In the genomic region with DNA sequence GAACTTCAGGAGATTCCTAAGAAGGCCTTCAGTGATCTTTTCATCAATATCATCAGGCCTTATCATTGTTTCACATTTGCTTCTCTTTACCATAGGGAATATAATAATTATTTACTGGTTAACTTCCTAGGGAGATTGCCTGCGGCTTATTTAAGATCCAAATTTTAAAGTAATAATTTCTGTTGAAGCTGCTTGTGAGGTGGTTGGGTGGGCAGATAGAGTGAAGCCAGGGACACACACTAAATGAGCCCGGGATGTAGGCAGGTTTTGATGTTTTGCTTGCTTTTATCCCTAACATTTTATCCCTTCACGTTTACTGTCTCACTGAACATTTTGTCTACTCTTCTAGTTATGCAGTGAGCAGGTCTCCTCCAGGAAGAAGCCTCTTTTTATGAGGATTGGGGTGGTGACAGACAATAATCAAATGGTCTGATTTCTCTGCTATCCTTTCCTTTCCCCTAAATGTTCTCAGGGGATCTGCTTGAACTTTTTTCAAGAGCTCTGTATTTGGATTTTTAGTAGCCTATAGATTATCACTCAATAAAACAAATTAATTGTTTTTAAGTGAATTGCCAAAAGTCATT, we compare ENCODE assay signal across 9 cellular contexts.
DNase-seq lines count a peak whose midpoint lies in the region; ATAC-seq, FAIRE-seq and TF ChIP-seq lines count a peak whose summit lies in the region.
"Had no signal": no experiment of that assay in that cellular context is flagged by ENCODE, and none has a peak within 500 bp of the region (broad histone marks: within the 10 kb centered on the region; RNA-seq: fewer than 3 reads in every experiment).

No MANE protein-coding gene starts in this region.

- peak overlapping the region; percentile 81 for H3K4me3 ChIP-seq in SK-N-SH (ENCODE audit: low read depth in 2 of 2, low read length in 1 of 2)
- H3K4me3 ChIP-seq in SJCRH30, result peak overlapping the region; percentile 84
- peak overlapping the region; percentile 55 to 84 (median 78) for H3K4me3 ChIP-seq in skin epidermis

- H3F3A ChIP-seq in SK-N-SH (replicated peaks; ENCODE audit: insufficient read depth), result peaks cover 45% of the 10 kb centered on the region

- H3K9me3 ChIP-seq in SK-N-SH (no peaks in the 10 kb centered on the region), SJCRH30 (replicated peaks) (no peaks in the 10 kb centered on the region)

- ATAC-seq in SK-N-SH treated with all-trans-retinoic acid at 6 μM for 48 hours, result no peak

- FAIRE-seq in H54 (lab: Jason Lieb, UNC), result no peak

- H3K27me3 ChIP-seq in SK-N-SH (ENCODE audit: insufficient read depth) (no peaks in the 10 kb centered on the region), SJCRH30 (no peaks in the 10 kb centered on the region)

- no peaks in the 10 kb centered on the region for H3K9me2 ChIP-seq in SK-N-SH

- peaks cover 91% of the 10 kb centered on the region for H3K79me2 ChIP-seq in SK-N-SH (ENCODE audit: insufficient read depth)

- TF ChIP-seq POLR2A in erythroblast (IDR thresholded peaks at IDR 0.05; ENCODE audit: low read length) (no peak), H54 (IDR thresholded peaks at IDR 0.05; ENCODE audit: low read depth, low read length) (no peak)

- H3K27ac ChIP-seq in SK-N-SH (ENCODE audit: low read depth in 2 of 2, low read length in 1 of 2) (peak overlapping the region; percentile 4 to 95; a peak in 3 of 4 replicates), SJCRH30 (no peak overlapping the region), skin epidermis (peak overlapping the region in 20 of 21 experiments; percentile 13 to 100 (median 97))

- H3K4me1 ChIP-seq in SK-N-SH (ENCODE audit: control insufficient read depth in 1 of 2, insufficient read depth in 2 of 2, low read depth in 1 of 2, low read length in 1 of 2) (peaks cover 5 to 9% of the 10 kb centered on the region in 2 experiments; a peak in 2 of 4 replicates), SJCRH30 (peaks cover 12% of the 10 kb centered on the region)

- H2AFZ ChIP-seq in SK-N-SH (ENCODE audit: low read depth), result no peak overlapping the region

- DNase-seq in SK-N-SH (no peak), SJCRH30 (no peak), erythroblast (lab: John Stamatoyannopoulos, UW) (peak; percentile 11 to 30), NCI-H524 (lab: John Stamatoyannopoulos, UW) (no peak), H54 (ENCODE audit: insufficient read length, low spot score) (no peak), nucleus accumbens (lab: John Stamatoyannopoulos, UW) (no peak)
- DNase-seq: 8988T had no signal

- POLR2A ChIA-PET in SK-N-SH (lab: Yijun Ruan, JAX), result no interaction called here

- TF ChIP-seq RAD21 in SK-N-SH (IDR thresholded peaks at IDR 0.05; ENCODE audit: low read length), result no peak

- CTCF ChIA-PET in SK-N-SH (lab: Yijun Ruan, JAX), result interaction anchor here (0.6 to 1.6 kb wide), 2 partner anchors 80 to 139 kb away, joined by 3 to 5 read pairs; no protein-coding TSS in a partner anchor

- no peak for TF ChIP-seq EP300 in SK-N-SH (IDR thresholded peaks at IDR 0.05; ENCODE audit: borderline replicate concordance in 1 of 2, low read depth in 1 of 2, low read length in 1 of 2)

- peak overlapping the region; percentile 92 for H3K9ac ChIP-seq in SK-N-SH

- no peak for TF ChIP-seq CTCF in SK-N-SH (IDR thresholded peaks at IDR 0.05)

- H4K20me1 ChIP-seq in SK-N-SH (ENCODE audit: insufficient read depth), result peaks cover 30% of the 10 kb centered on the region

- H3K36me3 ChIP-seq in SK-N-SH (replicated peaks in 1 of 2; ENCODE audit: control insufficient read depth in 1 of 2, insufficient read depth in 2 of 2, low read length in 1 of 2) (peaks cover 12 to 23% of the 10 kb centered on the region in 2 experiments), SJCRH30 (peaks cover 39% of the 10 kb centered on the region)

- H3K4me2 ChIP-seq in SK-N-SH, result peak overlapping the region; percentile 86

- WGBS in SK-N-SH (ENCODE audit: low lambda C conversion rate), result 59% methylated on average over 3 of the region's 3 CpGs

TF ChIP-seq in SK-N-SH, 30 proteins besides CTCF, POLR2A, EP300 and RAD21:
- TF ChIP-seq FOXM1 (IDR thresholded peaks at IDR 0.05; ENCODE audit: low read depth) (no peak), MXI1 (IDR thresholded peaks at IDR 0.05; ENCODE audit: low read depth, low read length) (no peak), MEF2A (IDR thresholded peaks at IDR 0.05; ENCODE audit: borderline replicate concordance, low read depth) (no peak)

TF ChIP-seq in SK-N-SH treated with all-trans-retinoic acid at 6 μM for 48 hours, 23 proteins besides CTCF, POLR2A, EP300 and RAD21:
- TF ChIP-seq, protein P1, sequence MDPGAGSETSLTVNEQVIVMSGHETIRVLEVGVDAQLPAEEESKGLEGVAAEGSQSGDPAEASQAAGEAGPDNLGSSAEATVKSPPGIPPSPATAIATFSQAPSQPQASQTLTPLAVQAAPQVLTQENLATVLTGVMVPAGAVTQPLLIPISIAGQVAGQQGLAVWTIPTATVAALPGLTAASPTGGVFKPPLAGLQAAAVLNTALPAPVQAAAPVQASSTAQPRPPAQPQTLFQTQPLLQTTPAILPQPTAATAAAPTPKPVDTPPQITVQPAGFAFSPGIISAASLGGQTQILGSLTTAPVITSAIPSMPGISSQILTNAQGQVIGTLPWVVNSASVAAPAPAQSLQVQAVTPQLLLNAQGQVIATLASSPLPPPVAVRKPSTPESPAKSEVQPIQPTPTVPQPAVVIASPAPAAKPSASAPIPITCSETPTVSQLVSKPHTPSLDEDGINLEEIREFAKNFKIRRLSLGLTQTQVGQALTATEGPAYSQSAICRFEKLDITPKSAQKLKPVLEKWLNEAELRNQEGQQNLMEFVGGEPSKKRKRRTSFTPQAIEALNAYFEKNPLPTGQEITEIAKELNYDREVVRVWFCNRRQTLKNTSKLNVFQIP (CRISPR knock-in tag; IDR thresholded peaks at IDR 0.05; ENCODE audit: borderline replicate concordance, low read depth), result no peak
- TF ChIP-seq, protein P2, sequence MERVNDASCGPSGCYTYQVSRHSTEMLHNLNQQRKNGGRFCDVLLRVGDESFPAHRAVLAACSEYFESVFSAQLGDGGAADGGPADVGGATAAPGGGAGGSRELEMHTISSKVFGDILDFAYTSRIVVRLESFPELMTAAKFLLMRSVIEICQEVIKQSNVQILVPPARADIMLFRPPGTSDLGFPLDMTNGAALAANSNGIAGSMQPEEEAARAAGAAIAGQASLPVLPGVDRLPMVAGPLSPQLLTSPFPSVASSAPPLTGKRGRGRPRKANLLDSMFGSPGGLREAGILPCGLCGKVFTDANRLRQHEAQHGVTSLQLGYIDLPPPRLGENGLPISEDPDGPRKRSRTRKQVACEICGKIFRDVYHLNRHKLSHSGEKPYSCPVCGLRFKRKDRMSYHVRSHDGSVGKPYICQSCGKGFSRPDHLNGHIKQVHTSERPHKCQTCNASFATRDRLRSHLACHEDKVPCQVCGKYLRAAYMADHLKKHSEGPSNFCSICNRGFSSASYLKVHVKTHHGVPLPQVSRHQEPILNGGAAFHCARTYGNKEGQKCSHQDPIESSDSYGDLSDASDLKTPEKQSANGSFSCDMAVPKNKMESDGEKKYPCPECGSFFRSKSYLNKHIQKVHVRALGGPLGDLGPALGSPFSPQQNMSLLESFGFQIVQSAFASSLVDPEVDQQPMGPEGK (CRISPR knock-in tag; IDR thresholded peaks at IDR 0.05; ENCODE audit: borderline replicate concordance), result no peak
- no peak for TF ChIP-seq BACH2 (CRISPR knock-in tag; IDR thresholded peaks at IDR 0.05; ENCODE audit: borderline replicate concordance)
- TF ChIP-seq GLIS3 (CRISPR knock-in tag; IDR thresholded peaks at IDR 0.05), result no peak
- no peak for TF ChIP-seq SNAI2 (CRISPR knock-in tag; IDR thresholded peaks at IDR 0.05)
- no peak for TF ChIP-seq ZNF70 (CRISPR knock-in tag; IDR thresholded peaks at IDR 0.05)
- no peak for TF ChIP-seq ZFP3 (CRISPR knock-in tag; IDR thresholded peaks at IDR 0.05)
- TF ChIP-seq CSDC2 (CRISPR knock-in tag; IDR thresholded peaks at IDR 0.05), result no peak
- TF ChIP-seq ISL1 (CRISPR knock-in tag; IDR thresholded peaks at IDR 0.05), result no peak
- no peak for TF ChIP-seq TOX (CRISPR knock-in tag; IDR thresholded peaks at IDR 0.05; ENCODE audit: borderline replicate concordance)
- TF ChIP-seq, protein P3, sequence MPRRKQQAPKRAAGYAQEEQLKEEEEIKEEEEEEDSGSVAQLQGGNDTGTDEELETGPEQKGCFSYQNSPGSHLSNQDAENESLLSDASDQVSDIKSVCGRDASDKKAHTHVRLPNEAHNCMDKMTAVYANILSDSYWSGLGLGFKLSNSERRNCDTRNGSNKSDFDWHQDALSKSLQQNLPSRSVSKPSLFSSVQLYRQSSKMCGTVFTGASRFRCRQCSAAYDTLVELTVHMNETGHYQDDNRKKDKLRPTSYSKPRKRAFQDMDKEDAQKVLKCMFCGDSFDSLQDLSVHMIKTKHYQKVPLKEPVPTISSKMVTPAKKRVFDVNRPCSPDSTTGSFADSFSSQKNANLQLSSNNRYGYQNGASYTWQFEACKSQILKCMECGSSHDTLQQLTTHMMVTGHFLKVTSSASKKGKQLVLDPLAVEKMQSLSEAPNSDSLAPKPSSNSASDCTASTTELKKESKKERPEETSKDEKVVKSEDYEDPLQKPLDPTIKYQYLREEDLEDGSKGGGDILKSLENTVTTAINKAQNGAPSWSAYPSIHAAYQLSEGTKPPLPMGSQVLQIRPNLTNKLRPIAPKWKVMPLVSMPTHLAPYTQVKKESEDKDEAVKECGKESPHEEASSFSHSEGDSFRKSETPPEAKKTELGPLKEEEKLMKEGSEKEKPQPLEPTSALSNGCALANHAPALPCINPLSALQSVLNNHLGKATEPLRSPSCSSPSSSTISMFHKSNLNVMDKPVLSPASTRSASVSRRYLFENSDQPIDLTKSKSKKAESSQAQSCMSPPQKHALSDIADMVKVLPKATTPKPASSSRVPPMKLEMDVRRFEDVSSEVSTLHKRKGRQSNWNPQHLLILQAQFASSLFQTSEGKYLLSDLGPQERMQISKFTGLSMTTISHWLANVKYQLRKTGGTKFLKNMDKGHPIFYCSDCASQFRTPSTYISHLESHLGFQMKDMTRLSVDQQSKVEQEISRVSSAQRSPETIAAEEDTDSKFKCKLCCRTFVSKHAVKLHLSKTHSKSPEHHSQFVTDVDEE (CRISPR knock-in tag; IDR thresholded peaks at IDR 0.05), result no peak
- TF ChIP-seq RARB (CRISPR knock-in tag; IDR thresholded peaks at IDR 0.05), result no peak
- no peak for TF ChIP-seq ESRRG (CRISPR knock-in tag; IDR thresholded peaks at IDR 0.05)
- TF ChIP-seq ZNF8 (CRISPR knock-in tag; IDR thresholded peaks at IDR 0.05), result no peak
- TF ChIP-seq PPARA (CRISPR knock-in tag; IDR thresholded peaks at IDR 0.05; ENCODE audit: borderline replicate concordance), result no peak
- no peak for TF ChIP-seq ARNTL (CRISPR knock-in tag; IDR thresholded peaks at IDR 0.05; ENCODE audit: borderline replicate concordance, low read depth)

Comparison
In these comparisons a context has a peak if more than half of its experiments do, and no peak if none do; other contexts are left out.
1. DNase-seq: peak in erythroblast (2 of 2); none in SK-N-SH (single experiment), SJCRH30 (0 of 2), NCI-H524 (0 of 2), H54 (single experiment) and nucleus accumbens (0 of 56).
2. Peak in every context shown above with its lines, with median percentiles within 50 percentile points of each other: H3K4me3 ChIP-seq.